ENCODE assay signal across 15 cellular contexts in genomic region chr7:47611045-47611511, GRCh38. TPM values are rescaled to one million over a fixed set of nuclear protein-coding genes. Genes with fewer than 3 reads are reported as not detected.
DNase-seq lines count a peak whose midpoint lies in the region; ATAC-seq and TF ChIP-seq lines count a peak whose summit lies in the region.
"Had no signal": no experiment of that assay in that cellular context is flagged by ENCODE, and none has a peak within 500 bp of the region (broad histone marks: within the 10 kb centered on the region; RNA-seq: fewer than 3 reads in every experiment).

No MANE protein-coding gene starts in this region.

- WGBS in ovary, 3 donors: 17 to 35% (median 20%) methylated on average over 10 of the region's 10 CpGs

- CTCF ChIA-PET in AG04450 (lab: Charles Lee): interaction anchor here (1.4 to 2.5 kb wide), 4 partner anchors 9 to 345 kb away, joined by 3 to 13 read pairs (median 6); no protein-coding TSS in a partner anchor

- H3K27me3 ChIP-seq in AG04450 (ENCODE audit: control insufficient read depth, insufficient read depth, low read length) (no peaks in the 10 kb centered on the region), ovary (no peaks in the 10 kb centered on the region)
- H3K27me3 ChIP-seq: cardiac muscle cell had no signal

- H3K36me3 ChIP-seq in ovary: no peaks in the 10 kb centered on the region
- H3K36me3 ChIP-seq: cardiac muscle cell, thoracic aorta had no signal

- peak; percentile 16; the same call in 1 of the 2 replicates for TF ChIP-seq CTCF in AG04450 (IDR thresholded peaks at IDR 0.05; ENCODE audit: low read depth, low read length)
- no peak for TF ChIP-seq CTCF in fibroblast of villous mesenchyme (IDR thresholded peaks at IDR 0.05; ENCODE audit: insufficient read depth, low read depth, low read length)
- TF ChIP-seq CTCF in ovary (IDR thresholded peaks at IDR 0.05): no peak

- H3K4me3 ChIP-seq in AG04450 (ENCODE audit: low read depth, low read length) (no peak overlapping the region), fibroblast of villous mesenchyme (ENCODE audit: low read depth, low read length) (no peak overlapping the region), ovary (no peak overlapping the region)
- H3K4me3 ChIP-seq: cardiac muscle cell, thoracic aorta had no signal

- DNase-seq in AG04450 (ENCODE audit: low read depth, low spot score) (no peak), NCI-H2029 treated with DMSO at 0.1 percent for 48 hours (lab: John Stamatoyannopoulos, UW) (peak; percentile 13), fibroblast of villous mesenchyme (ENCODE audit: low read depth) (peak; percentile 33), ovary (no peak), HPDE6-E6E7 (ENCODE audit: extremely low spot score) (no peak)
- DNase-seq: activated B cell treated with CpG ODN at 0.5 μM for 24 hours; activated naive CD4-positive, alpha-beta T cell treated with anti-CD3 and anti-CD28 coated beads, Interleukin-2, amount 50 U/mL, for 16 hours; DMS79; islet precursor cell; NCI-H345 had no signal

- TF ChIP-seq EP300 in ovary (IDR thresholded peaks at IDR 0.05): no peak

- H3K27ac ChIP-seq in AG04450 (ENCODE audit: low read depth, low read length): peak overlapping the region; percentile 94
- H3K27ac ChIP-seq in ovary: peak overlapping the region; percentile 13 to 51
- H3K27ac ChIP-seq: cardiac muscle cell, thoracic aorta had no signal

- intact Hi-C loops in ovary (cut with DNase I): no loop called here

- POLR2A ChIA-PET in AG04450 (lab: Yijun Ruan, JAX): interaction anchor here (0.9 to 2.5 kb wide), 18 partner anchors 9 to 176 kb away, joined by 3 to 32 read pairs (median 9); partner anchors contain the start of gene TNS3

- TF ChIP-seq POLR2A in ovary (IDR thresholded peaks at IDR 0.05): no peak

- H3K9me3 ChIP-seq in AG04450 (ENCODE audit: control insufficient read depth, insufficient read depth, low read length) (no peaks in the 10 kb centered on the region), ovary (no peaks in the 10 kb centered on the region)
- H3K9me3 ChIP-seq: thoracic aorta had no signal

- peaks cover 15% of the 10 kb centered on the region for H3K4me1 ChIP-seq in ovary (ENCODE audit: insufficient read depth)

- ATAC-seq in GM18907 (IDR thresholded peaks at IDR 0.05; ENCODE audit: unreplicated experiment): no peak
- no peak for ATAC-seq in HG02678 (IDR thresholded peaks at IDR 0.05; ENCODE audit: unreplicated experiment)
- no peak for ATAC-seq in HG02798 (IDR thresholded peaks at IDR 0.05; ENCODE audit: poor library complexity, unreplicated experiment)

RNA-seq across cellular contexts. Expression of gene TNS3, which starts 29.2 kb away (rescaled TPM):
- polyA plus RNA-seq in AG04450 (2011; rRNA removed) (121 and 131 TPM in 2 replicates), ovary (10 to 100 TPM; 36.6 to 91.3 TPM)
- polyA minus RNA-seq in AG04450 (2011; rRNA and poly(A)+ RNA removed): 326 and 376 TPM in 2 replicates
- total RNA-seq in fibroblast of villous mesenchyme (120 and 202 TPM in 2 replicates), ovary (100 to 1,000 TPM in 3 of 7 donors, 10 to 100 TPM in 4; 46.1 to 137 (median 96.3) TPM)

Comparison
In these comparisons a context has a peak if more than half of its experiments do, and no peak if none do; other contexts are left out.
1. DNase-seq: peak in NCI-H2029 treated with DMSO at 0.1 percent for 48 hours (single experiment) and fibroblast of villous mesenchyme (single experiment); none in AG04450 (single experiment), ovary (0 of 5) and HPDE6-E6E7 (single experiment).